ENCODE assay signal across 25 cellular contexts in the genomic region with DNA sequence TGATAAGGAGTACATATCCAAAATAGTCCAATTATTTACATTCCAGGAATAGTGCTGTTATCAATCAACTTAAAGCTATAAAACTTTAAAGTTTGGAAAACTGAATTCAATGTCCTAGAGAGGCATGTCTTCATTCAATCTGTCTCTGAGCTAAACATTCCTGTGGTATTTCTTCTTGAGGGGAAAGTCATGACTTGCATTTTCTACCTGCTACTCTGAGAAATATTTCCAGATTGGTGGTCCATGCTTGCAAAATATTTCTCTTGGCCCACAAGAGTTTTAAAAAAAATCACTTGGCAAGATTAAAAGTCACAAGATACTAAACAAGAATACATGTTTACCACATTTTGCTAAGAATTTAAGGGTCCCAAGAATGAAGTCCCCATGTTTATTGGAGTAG.
DNase-seq lines count a peak whose midpoint lies in the region; ATAC-seq and TF ChIP-seq lines count a peak whose summit lies in the region.
"Had no signal": no experiment of that assay in that cellular context is flagged by ENCODE, and none has a peak within 500 bp of the region (broad histone marks: within the 10 kb centered on the region; RNA-seq: fewer than 3 reads in every experiment).

No MANE protein-coding gene starts in this region.

- H3K9me3 ChIP-seq in left lung, result peaks cover 0 to 27% of the 10 kb centered on the region in 2 donors
- H3K9me3 ChIP-seq: testis had no signal

- H3K27me3 ChIP-seq in left lung, result no peaks in the 10 kb centered on the region
- H3K27me3 ChIP-seq: gastrocnemius medialis, Peyer's patch, testis had no signal

- no peaks in the 10 kb centered on the region for H3K36me3 ChIP-seq in left lung
- H3K36me3 ChIP-seq: gastrocnemius medialis, Peyer's patch had no signal

- H3K4me1 ChIP-seq in left lung, result no peaks in the 10 kb centered on the region
- H3K4me1 ChIP-seq: gastrocnemius medialis, parathyroid adenoma, Peyer's patch, testis had no signal

- H3K4me3 ChIP-seq in astrocyte of the cerebellum (ENCODE audit: low read depth, low read length), result no peak overlapping the region
- H3K4me3 ChIP-seq in left lung, result no peak overlapping the region
- H3K4me3 ChIP-seq: gastrocnemius medialis, Peyer's patch, testis had no signal

- TF ChIP-seq CTCF in astrocyte of the cerebellum (IDR thresholded peaks at IDR 0.05; ENCODE audit: low read depth, low read length, missing control alignments) (no peak), left lung (IDR thresholded peaks at IDR 0.05) (no peak)

- intact Hi-C loops in left lung (cut with DNase I), result no loop called here

- in situ Hi-C loops in astrocyte of the cerebellum (cut with HindIII; ENCODE audit: low sequenced_read_pairs), result no loop called here
- in situ Hi-C loops in KBM-7 (cut with MboI; ENCODE audit: low pct_unique_long_range_greater_than_20kb, low sequenced_read_pairs), result no loop called here

- ATAC-seq in HG02759 (IDR thresholded peaks at IDR 0.05; ENCODE audit: unreplicated experiment) (no peak), left lung (no peak)
- ATAC-seq: gastrocnemius medialis; natural killer cell treated with Interleukin-12 subunit alpha and Interleukin-12 subunit beta and Interleukin-15 and Interleukin-18, amount 100 ng/mL, for 72 hours had no signal

- no peak overlapping the region for H3K27ac ChIP-seq in left lung
- H3K27ac ChIP-seq: gastrocnemius medialis, parathyroid adenoma, Peyer's patch, testis had no signal

- peak; percentile 6 for DNase-seq in AG08395 (ENCODE audit: low spot score)
- peak; percentile 7 for DNase-seq in HCEC 1CT
- peak; percentile 27 for DNase-seq in astrocyte of the cerebellum (ENCODE audit: low read depth)
- DNase-seq in hepatic stellate cell (ENCODE audit: low spot score), result peak; percentile 2
- DNase-seq in KBM-7, result no peak
- no peak for DNase-seq in left lung
- DNase-seq in ecto neural progenitor cell (ENCODE audit: low spot score), result no peak
- DNase-seq: ACHN; activated CD8-positive, alpha-beta memory T cell treated with anti-CD3 and anti-CD28 coated beads for 24 hours; activated naive CD4-positive, alpha-beta T cell treated with anti-CD3 and anti-CD28 coated beads, Interleukin-2, amount 10 ng/mL, durations not matched to agents 7 days and 5 days; activated T-cell treated with anti-CD3 and anti-CD28 coated beads, Interleukin-2, amount 50 U/mL, for 48 hours; CD4-positive, alpha-beta memory T cell; DMS53; gastrocnemius medialis; Kasumi-1; mesendoderm; NCI-H1105 treated with DMSO at 0.1 percent for 48 hours; NCI-H2081 treated with DMSO at 0.1 percent for 48 hours; NCI-H510A; Peyer's patch; T1000; testis had no signal

Comparison
In these comparisons a context has a peak if more than half of its experiments do, and no peak if none do; other contexts are left out.
1. DNase-seq: peak in AG08395 (single experiment), HCEC 1CT (single experiment), astrocyte of the cerebellum (single experiment) and hepatic stellate cell (single experiment); none in KBM-7 (single experiment), left lung (0 of 2) and ecto neural progenitor cell (single experiment).